ENCODE assay signal across 11 cellular contexts in genomic region chr1:64624859-64625258, GRCh38.
"Had no signal": no experiment of that assay in that cellular context is flagged by ENCODE, and none has a peak within 500 bp of the region (broad histone marks: within the 10 kb centered on the region; RNA-seq: fewer than 3 reads in every experiment).

No MANE protein-coding gene starts in this region.

- ATAC-seq: stimulated activated naive B cell treated with anti-CD40 and anti-IgM and Interleukin-4, amounts not matched to agents 10 μg/mL and 1 μg/mL and 100 μg/mL, for 72 hours had no signal

- DNase-seq: activated CD4-positive, alpha-beta memory T cell treated with anti-CD3 and anti-CD28 coated beads, Interleukin-2, amount 10 ng/mL, durations not matched to agents 7 days and 5 days; left cardiac atrium; occipital lobe; stimulated activated CD4-positive, alpha-beta T cell treated with anti-CD3 and anti-CD28 coated beads, Interleukin-2, amount 100 ng/mL, for 24 hours; stimulated activated naive B cell treated with anti-CD40 and anti-IgM and Interleukin-4, amounts not matched to agents 10 μg/mL and 1 μg/mL and 100 μg/mL, for 72 hours; substantia nigra; T-helper 1 cell; transverse colon had no signal

- H3K27ac Mint-ChIP-seq: activated CD4-positive, alpha-beta memory T cell treated with anti-CD3 and anti-CD28 coated beads, Interleukin-2, amount 10 ng/mL, durations not matched to agents 7 days and 5 days; activated CD4-positive, alpha-beta T cell treated with anti-CD3 and anti-CD28 coated beads for 36 hours; stimulated activated naive B cell treated with anti-CD40 and anti-IgM and Interleukin-4, amounts not matched to agents 10 μg/mL and 1 μg/mL and 100 μg/mL, for 72 hours had no signal

- H3K4me3 Mint-ChIP-seq: activated CD4-positive, alpha-beta memory T cell treated with anti-CD3 and anti-CD28 coated beads, Interleukin-2, amount 10 ng/mL, durations not matched to agents 7 days and 5 days; activated CD4-positive, alpha-beta T cell treated with anti-CD3 and anti-CD28 coated beads for 36 hours; stimulated activated naive B cell treated with anti-CD40 and anti-IgM and Interleukin-4, amounts not matched to agents 10 μg/mL and 1 μg/mL and 100 μg/mL, for 72 hours had no signal

- H3K36me3 Mint-ChIP-seq: natural killer cell treated with Interleukin-12 subunit alpha and Interleukin-12 subunit beta and Interleukin-15 and Interleukin-18, amount 100 ng/mL, for 72 hours; stimulated activated naive B cell treated with anti-CD40 and anti-IgM and Interleukin-4, amounts not matched to agents 10 μg/mL and 1 μg/mL and 100 μg/mL, for 72 hours had no signal

- H3K9me3 Mint-ChIP-seq: activated CD4-positive, alpha-beta memory T cell treated with anti-CD3 and anti-CD28 coated beads, Interleukin-2, amount 10 ng/mL, durations not matched to agents 7 days and 5 days; natural killer cell treated with Interleukin-12 subunit alpha and Interleukin-12 subunit beta and Interleukin-15 and Interleukin-18, amount 100 ng/mL, for 72 hours; stimulated activated naive B cell treated with anti-CD40 and anti-IgM and Interleukin-4, amounts not matched to agents 10 μg/mL and 1 μg/mL and 100 μg/mL, for 72 hours had no signal

- H3K4me1 Mint-ChIP-seq: activated CD4-positive, alpha-beta memory T cell treated with anti-CD3 and anti-CD28 coated beads, Interleukin-2, amount 10 ng/mL, durations not matched to agents 7 days and 5 days; stimulated activated naive B cell treated with anti-CD40 and anti-IgM and Interleukin-4, amounts not matched to agents 10 μg/mL and 1 μg/mL and 100 μg/mL, for 72 hours had no signal

- H3K27me3 Mint-ChIP-seq: activated CD4-positive, alpha-beta T cell treated with anti-CD3 and anti-CD28 coated beads for 36 hours; progenitor cell of endocrine pancreas; stimulated activated naive B cell treated with anti-CD40 and anti-IgM and Interleukin-4, amounts not matched to agents 10 μg/mL and 1 μg/mL and 100 μg/mL, for 72 hours had no signal

- H3K4me3 ChIP-seq: transverse colon had no signal
